ENCODE assay signal across 14 cellular contexts in genomic region chr1:24987875-24988559, GRCh38. TPM values are rescaled to one million over a fixed set of nuclear protein-coding genes. Genes with fewer than 3 reads are reported as not detected.
DNase-seq lines count a peak whose midpoint lies in the region; ATAC-seq lines count a peak whose summit lies in the region.
"Had no signal": no experiment of that assay in that cellular context is flagged by ENCODE, and none has a peak within 500 bp of the region (broad histone marks: within the 10 kb centered on the region; RNA-seq: fewer than 3 reads in every experiment).

No MANE protein-coding gene starts in this region.

- peak overlapping the region; percentile 63 to 82 for H3K27ac Mint-ChIP-seq in activated naive CD4-positive, alpha-beta T cell treated with anti-CD3 and anti-CD28 coated beads, Interleukin-2, amount 50 U/mL, for 72 hours
- H3K27ac Mint-ChIP-seq in stimulated activated naive CD8-positive, alpha-beta T cell treated with anti-CD3 and anti-CD28 coated beads, Interleukin-15, amount 100 ng/mL, for 72 hours: peak overlapping the region; percentile 89 to 95

- peaks cover 99% of the 10 kb centered on the region for H3K4me1 Mint-ChIP-seq in stimulated activated naive CD8-positive, alpha-beta T cell treated with anti-CD3 and anti-CD28 coated beads, Interleukin-15, amount 100 ng/mL, for 72 hours

- no peaks in the 10 kb centered on the region for H3K27me3 Mint-ChIP-seq in stimulated activated naive CD8-positive, alpha-beta T cell treated with anti-CD3 and anti-CD28 coated beads, Interleukin-15, amount 100 ng/mL, for 72 hours

- peaks cover 4 to 6% of the 10 kb centered on the region in 2 donors for H3K9me3 Mint-ChIP-seq in activated naive CD4-positive, alpha-beta T cell treated with anti-CD3 and anti-CD28 coated beads, Interleukin-2, amount 50 U/mL, for 72 hours
- peaks cover 4 to 7% of the 10 kb centered on the region in 2 donors for H3K9me3 Mint-ChIP-seq in stimulated activated naive CD8-positive, alpha-beta T cell treated with anti-CD3 and anti-CD28 coated beads, Interleukin-15, amount 100 ng/mL, for 72 hours

- peak overlapping the region; percentile 69 to 73 for H3K4me3 Mint-ChIP-seq in stimulated activated naive CD8-positive, alpha-beta T cell treated with anti-CD3 and anti-CD28 coated beads, Interleukin-15, amount 100 ng/mL, for 72 hours

- DNase-seq in stimulated activated CD4-positive, alpha-beta T cell treated with anti-CD3 and anti-CD28 coated beads, Interleukin-4, amount 100 ng/mL, for 24 hours: peak; percentile 25
- no peak for DNase-seq in stimulated activated CD4-positive, alpha-beta T cell treated with anti-CD3 and anti-CD28 coated beads, Interleukin-2, amount 100 ng/mL, for 48 hours
- DNase-seq in activated naive CD4-positive, alpha-beta T cell treated with anti-CD3 and anti-CD28 coated beads, Interleukin-2, amount 50 U/mL, for 72 hours (ENCODE audit: low spot score in 2 of 2): no peak
- peak in 1 of 2 donors; percentile 78 for DNase-seq in stimulated activated naive CD8-positive, alpha-beta T cell treated with anti-CD3 and anti-CD28 coated beads, Interleukin-15, amount 100 ng/mL, for 72 hours
- no peak for DNase-seq in NCI-H345 (lab: John Stamatoyannopoulos, UW)
- DNase-seq: body of pancreas; effector CD8-positive, alpha-beta T cell; NCI-H1417 treated with DMSO at 0.1 percent for 48 hours; ovary; stimulated activated naive CD4-positive, alpha-beta T cell treated with Interleukin-2 at 50 U/mL for 16 hours had no signal

- H3K36me3 Mint-ChIP-seq in activated naive CD4-positive, alpha-beta T cell treated with anti-CD3 and anti-CD28 coated beads, Interleukin-2, amount 50 U/mL, for 72 hours: peaks cover 7 to 9% of the 10 kb centered on the region in 2 donors

- ATAC-seq in HG02798 (IDR thresholded peaks at IDR 0.05; ENCODE audit: poor library complexity, unreplicated experiment) (peak; percentile 39), HG03175 (IDR thresholded peaks at IDR 0.05; ENCODE audit: unreplicated experiment) (no peak), HG03196 (IDR thresholded peaks at IDR 0.05; ENCODE audit: unreplicated experiment) (no peak)
- ATAC-seq in activated naive CD4-positive, alpha-beta T cell treated with anti-CD3 and anti-CD28 coated beads, Interleukin-2, amount 50 U/mL, for 72 hours: peak; percentile 56 to 73
- peak; percentile 88 for ATAC-seq in stimulated activated naive CD8-positive, alpha-beta T cell treated with anti-CD3 and anti-CD28 coated beads, Interleukin-15, amount 100 ng/mL, for 72 hours
- ATAC-seq: body of pancreas, left lobe of liver had no signal

RNA-seq across cellular contexts. Expression of gene RUNX3, which starts 57.9 kb away (rescaled TPM):
- 100 to 1,000 TPM; 119 to 136 TPM for total RNA-seq in activated naive CD4-positive, alpha-beta T cell treated with anti-CD3 and anti-CD28 coated beads, Interleukin-2, amount 50 U/mL, for 72 hours

Comparison
In these comparisons a context has a peak if more than half of its experiments do, and no peak if none do; other contexts are left out.
1. ATAC-seq: peak in HG02798 (single experiment), activated naive CD4-positive, alpha-beta T cell treated with anti-CD3 and anti-CD28 coated beads, Interleukin-2, amount 50 U/mL, for 72 hours (2 of 2) and stimulated activated naive CD8-positive, alpha-beta T cell treated with anti-CD3 and anti-CD28 coated beads, Interleukin-15, amount 100 ng/mL, for 72 hours (single experiment); none in HG03175 (single experiment) and HG03196 (single experiment).